In genomic region chr16:24917891-24918290, GRCh38 we compare ENCODE assay signal across 22 cellular contexts.
A peak's percentile ranks its signal among the peaks of the same experiment; 100 is the strongest.
DNase-seq lines count a peak whose midpoint lies in the region; ATAC-seq and TF ChIP-seq lines count a peak whose summit lies in the region.
"Had no signal": no experiment of that assay in that cellular context is flagged by ENCODE, and none has a peak within 500 bp of the region (broad histone marks: within the 10 kb centered on the region; RNA-seq: fewer than 3 reads in every experiment).

No MANE protein-coding gene starts in this region.

- no peak overlapping the region for H3K27ac ChIP-seq in spleen
- H3K27ac ChIP-seq in vagina: no peak overlapping the region
- H3K27ac ChIP-seq: HL-60 had no signal

- H3K4me3 ChIP-seq in spleen (no peak overlapping the region), vagina (no peak overlapping the region)
- H3K4me3 ChIP-seq: GM12878, GM23338 had no signal

- intact Hi-C loops in spleen (cut with DNase I; ENCODE audit: low total_unique reads) (no loop called here), vagina (cut with DNase I) (no loop called here)

- H3K36me3 Mint-ChIP-seq in activated T-cell treated with anti-CD3 and anti-CD28 coated beads, Interleukin-2, amount 50 U/mL, for 24 hours (ENCODE audit: low read depth): peaks cover 55% of the 10 kb centered on the region
- peaks cover 40% of the 10 kb centered on the region for H3K36me3 Mint-ChIP-seq in effector memory CD8-positive, alpha-beta T cell (ENCODE audit: insufficient read depth)
- H3K36me3 Mint-ChIP-seq in natural killer cell treated with Interleukin-12 subunit alpha and Interleukin-12 subunit beta and Interleukin-15 and Interleukin-18, amount 100 ng/mL, for 72 hours: no peaks in the 10 kb centered on the region

- no peaks in the 10 kb centered on the region for H3K27me3 Mint-ChIP-seq in activated T-cell treated with anti-CD3 and anti-CD28 coated beads, Interleukin-2, amount 50 U/mL, for 24 hours
- no peaks in the 10 kb centered on the region for H3K27me3 Mint-ChIP-seq in effector memory CD8-positive, alpha-beta T cell
- H3K27me3 Mint-ChIP-seq in natural killer cell treated with Interleukin-12 subunit alpha and Interleukin-12 subunit beta and Interleukin-15 and Interleukin-18, amount 100 ng/mL, for 72 hours: no peaks in the 10 kb centered on the region
- H3K27me3 Mint-ChIP-seq: CD4-positive, CD25-positive, alpha-beta regulatory T cell had no signal

- H3K4me1 ChIP-seq in spleen: peaks cover 0 to 15% (median 0%) of the 10 kb centered on the region in 6 donors
- no peaks in the 10 kb centered on the region for H3K4me1 ChIP-seq in vagina
- H3K4me1 ChIP-seq: BE2C had no signal

- H3K9me3 ChIP-seq in spleen (no peaks in the 10 kb centered on the region), vagina (no peaks in the 10 kb centered on the region)
- H3K9me3 ChIP-seq: BE2C had no signal

- TF ChIP-seq CTCF in spleen (IDR thresholded peaks at IDR 0.05 in 8 of 11, conservative IDR thresholded peaks at IDR 0.05 in 3 of 11) (no peak), vagina (IDR thresholded peaks at IDR 0.05) (no peak)

- peaks cover 0 to 68% (median 54%) of the 10 kb centered on the region in 6 donors for H3K36me3 ChIP-seq in spleen
- peaks cover 0 to 55% of the 10 kb centered on the region in 2 donors for H3K36me3 ChIP-seq in vagina

- 91 to 97% (median 95%) methylated on average over 5 of the region's 5 CpGs for WGBS in spleen, 5 donors

- H3K4me1 Mint-ChIP-seq in activated T-cell treated with anti-CD3 and anti-CD28 coated beads, Interleukin-2, amount 50 U/mL, for 24 hours (ENCODE audit: low read depth): peaks cover 17% of the 10 kb centered on the region
- H3K4me1 Mint-ChIP-seq in effector memory CD8-positive, alpha-beta T cell (ENCODE audit: low read depth in 2 of 2): peaks cover 13 to 18% of the 10 kb centered on the region in 2 donors
- H3K4me1 Mint-ChIP-seq in natural killer cell treated with Interleukin-12 subunit alpha and Interleukin-12 subunit beta and Interleukin-15 and Interleukin-18, amount 100 ng/mL, for 72 hours (ENCODE audit: low read depth in 2 of 2): peaks cover 23 to 27% of the 10 kb centered on the region in 2 donors

- H3K27me3 ChIP-seq in spleen (replicated peaks in 1 of 7): no peaks in the 10 kb centered on the region
- H3K27me3 ChIP-seq in vagina: no peaks in the 10 kb centered on the region
- H3K27me3 ChIP-seq: BE2C had no signal

- H3K27ac Mint-ChIP-seq in activated T-cell treated with anti-CD3 and anti-CD28 coated beads, Interleukin-2, amount 50 U/mL, for 24 hours: peak overlapping the region; percentile 22
- H3K27ac Mint-ChIP-seq in effector memory CD8-positive, alpha-beta T cell: peak overlapping the region; percentile 11 to 41
- no peak overlapping the region for H3K27ac Mint-ChIP-seq in natural killer cell treated with Interleukin-12 subunit alpha and Interleukin-12 subunit beta and Interleukin-15 and Interleukin-18, amount 100 ng/mL, for 72 hours
- H3K27ac Mint-ChIP-seq: CD4-positive, CD25-positive, alpha-beta regulatory T cell; CD8-positive, alpha-beta memory T cell; GM23338; HFFc6 had no signal

- TF ChIP-seq POLR2A in spleen (IDR thresholded peaks at IDR 0.05): no peak
- TF ChIP-seq POLR2A in vagina (IDR thresholded peaks at IDR 0.05): no peak

- H3K4me3 Mint-ChIP-seq in activated T-cell treated with anti-CD3 and anti-CD28 coated beads, Interleukin-2, amount 50 U/mL, for 24 hours: no peak overlapping the region
- H3K4me3 Mint-ChIP-seq in effector memory CD8-positive, alpha-beta T cell: no peak overlapping the region
- no peak overlapping the region for H3K4me3 Mint-ChIP-seq in natural killer cell treated with Interleukin-12 subunit alpha and Interleukin-12 subunit beta and Interleukin-15 and Interleukin-18, amount 100 ng/mL, for 72 hours
- H3K4me3 Mint-ChIP-seq: CD4-positive, CD25-positive, alpha-beta regulatory T cell; CD8-positive, alpha-beta memory T cell; GM23338; HFFc6 had no signal

- no peak for ATAC-seq in effector memory CD8-positive, alpha-beta T cell (replicated peaks)
- no peak for ATAC-seq in natural killer cell treated with Interleukin-12 subunit alpha and Interleukin-12 subunit beta and Interleukin-15 and Interleukin-18, amount 100 ng/mL, for 72 hours
- ATAC-seq: GM23338 had no signal

- H3K9me3 Mint-ChIP-seq in activated T-cell treated with anti-CD3 and anti-CD28 coated beads, Interleukin-2, amount 50 U/mL, for 24 hours: no peaks in the 10 kb centered on the region
- no peaks in the 10 kb centered on the region for H3K9me3 Mint-ChIP-seq in effector memory CD8-positive, alpha-beta T cell
- no peaks in the 10 kb centered on the region for H3K9me3 Mint-ChIP-seq in natural killer cell treated with Interleukin-12 subunit alpha and Interleukin-12 subunit beta and Interleukin-15 and Interleukin-18, amount 100 ng/mL, for 72 hours
- H3K9me3 Mint-ChIP-seq: CD8-positive, alpha-beta memory T cell; HFFc6 had no signal

- DNase-seq in activated T-cell treated with anti-CD3 and anti-CD28 coated beads, Interleukin-2, amount 50 U/mL, for 24 hours: no peak
- DNase-seq in activated T-cell treated with anti-CD3 and anti-CD28 coated beads for 4 hours: no peak
- no peak for DNase-seq in effector memory CD8-positive, alpha-beta T cell
- DNase-seq in spleen: peak; percentile 40
- no peak for DNase-seq in natural killer cell treated with Interleukin-12 subunit alpha and Interleukin-12 subunit beta and Interleukin-15 and Interleukin-18, amount 100 ng/mL, for 72 hours (ENCODE audit: low spot score)
- no peak for DNase-seq in SHP77 (lab: John Stamatoyannopoulos, UW)
- DNase-seq in vagina (ENCODE audit: extremely low spot score in 2 of 2): no peak
- DNase-seq: 8988T; BE2C; C1 segment of cervical spinal cord; CD8-positive, alpha-beta memory T cell; COR-L47; DMS 273 treated with DMSO at 0.1 percent for 48 hours; DMS53; DND-41; EL; HCEC 1CT; HFFc6 had no signal

Comparison
In these comparisons a context has a peak if more than half of its experiments do, and no peak if none do; other contexts are left out.
1. H3K27ac Mint-ChIP-seq: peak in activated T-cell treated with anti-CD3 and anti-CD28 coated beads, Interleukin-2, amount 50 U/mL, for 24 hours (single experiment) and effector memory CD8-positive, alpha-beta T cell (2 of 2); none in natural killer cell treated with Interleukin-12 subunit alpha and Interleukin-12 subunit beta and Interleukin-15 and Interleukin-18, amount 100 ng/mL, for 72 hours (0 of 2).